In genomic region chr6:93163146-93163545, GRCh38 we compare ENCODE assay signal across 30 cellular contexts.
"Had no signal": no experiment of that assay in that cellular context is flagged by ENCODE, and none has a peak within 500 bp of the region (broad histone marks: within the 10 kb centered on the region; RNA-seq: fewer than 3 reads in every experiment).

No MANE protein-coding gene starts in this region.

- H3K4me1 ChIP-seq: adrenal gland, ascending aorta, breast epithelium, lower lobe of right lung, right lobe of liver, testis had no signal

- FAIRE-seq: colon, endothelial cell of umbilical vein, kidney, TTC549 had no signal

- DNase-seq: activated CD4-positive, CD25-positive, alpha-beta regulatory T cell treated with anti-CD3 and anti-CD28 coated beads, Interleukin-2, amount 50 U/mL, for 72 hours; activated naive CD4-positive, alpha-beta T cell; activated T-cell treated with anti-CD3 and anti-CD28 coated beads, Interleukin-2, amount 50 U/mL, for 24 hours; adrenal gland; dorsolateral prefrontal cortex; effector memory CD8-positive, alpha-beta T cell; foreskin melanocyte; kidney; lower lobe of right lung; naive thymus-derived CD4-positive, alpha-beta T cell; posterior cingulate gyrus; right lobe of liver; stimulated activated CD4-positive, alpha-beta T cell treated with anti-CD3 and anti-CD28 coated beads, Interleukin-15, amount 100 ng/mL, for 24 hours; stimulated activated CD8-positive, alpha-beta memory T cell treated with anti-CD3 and anti-CD28 coated beads, Interleukin-4, amount 100 ng/mL, for 48 hours; stimulated activated naive B cell treated with anti-CD40 and anti-IgM and Interleukin-4, amounts not matched to agents 10 μg/mL and 1 μg/mL and 100 μg/mL, for 72 hours; testis; upper lobe of left lung; WERI-Rb-1 had no signal

- H3K4me3 Mint-ChIP-seq: activated naive CD8-positive, alpha-beta T cell; activated T-cell treated with anti-CD3 and anti-CD28 coated beads, Interleukin-2, amount 50 U/mL, for 24 hours; activated T-helper 17 cell treated with anti-CD3 and anti-CD28 coated beads, Interleukin-2, amount 50 U/mL, for 72 hours; central memory CD8-positive, alpha-beta T cell; effector memory CD8-positive, alpha-beta T cell; naive thymus-derived CD4-positive, alpha-beta T cell; neural crest cell; stimulated activated naive B cell treated with anti-CD40 and anti-IgM and Interleukin-4, amounts not matched to agents 10 μg/mL and 1 μg/mL and 100 μg/mL, for 72 hours; T-helper 2 cell treated with Interferon-gamma antibody and Interleukin-4, amounts not matched to agents 5 μg/mL and 100 μg/mL, for 36 hours had no signal

- H3K9me3 Mint-ChIP-seq: central memory CD8-positive, alpha-beta T cell; effector memory CD8-positive, alpha-beta T cell; stimulated activated naive B cell treated with anti-CD40 and anti-IgM and Interleukin-4, amounts not matched to agents 10 μg/mL and 1 μg/mL and 100 μg/mL, for 72 hours had no signal

- H3K27me3 ChIP-seq: adrenal gland, ascending aorta, breast epithelium, dorsolateral prefrontal cortex, right lobe of liver, testis, upper lobe of left lung had no signal

- H3K4me1 Mint-ChIP-seq: activated T-helper 17 cell treated with anti-CD3 and anti-CD28 coated beads, Interleukin-2, amount 50 U/mL, for 72 hours; central memory CD8-positive, alpha-beta T cell; naive thymus-derived CD4-positive, alpha-beta T cell; neural crest cell; stimulated activated naive B cell treated with anti-CD40 and anti-IgM and Interleukin-4, amounts not matched to agents 10 μg/mL and 1 μg/mL and 100 μg/mL, for 72 hours had no signal

- H3K36me3 ChIP-seq: adrenal gland, ascending aorta, breast epithelium, lower lobe of right lung, right lobe of liver, upper lobe of left lung, WERI-Rb-1 had no signal

- H3K27me3 Mint-ChIP-seq: activated naive CD8-positive, alpha-beta T cell; activated T-cell treated with anti-CD3 and anti-CD28 coated beads, Interleukin-2, amount 50 U/mL, for 24 hours; activated T-helper 17 cell treated with anti-CD3 and anti-CD28 coated beads, Interleukin-2, amount 50 U/mL, for 72 hours; central memory CD8-positive, alpha-beta T cell; effector memory CD8-positive, alpha-beta T cell; naive thymus-derived CD4-positive, alpha-beta T cell; stimulated activated naive B cell treated with anti-CD40 and anti-IgM and Interleukin-4, amounts not matched to agents 10 μg/mL and 1 μg/mL and 100 μg/mL, for 72 hours had no signal

- H3K27ac Mint-ChIP-seq: activated naive CD8-positive, alpha-beta T cell; activated T-cell treated with anti-CD3 and anti-CD28 coated beads, Interleukin-2, amount 50 U/mL, for 24 hours; activated T-helper 17 cell treated with anti-CD3 and anti-CD28 coated beads, Interleukin-2, amount 50 U/mL, for 72 hours; effector memory CD8-positive, alpha-beta T cell; naive thymus-derived CD4-positive, alpha-beta T cell; stimulated activated naive B cell treated with anti-CD40 and anti-IgM and Interleukin-4, amounts not matched to agents 10 μg/mL and 1 μg/mL and 100 μg/mL, for 72 hours; T-helper 2 cell treated with Interferon-gamma antibody and Interleukin-4, amounts not matched to agents 5 μg/mL and 100 μg/mL, for 36 hours had no signal

- H3K4me3 ChIP-seq: adrenal gland, ascending aorta, breast epithelium, dorsolateral prefrontal cortex, lower lobe of right lung, right lobe of liver, smooth muscle cell, testis, upper lobe of left lung had no signal

- ATAC-seq: activated T-helper 17 cell treated with anti-CD3 and anti-CD28 coated beads, Interleukin-2, amount 50 U/mL, for 72 hours; effector memory CD8-positive, alpha-beta T cell; esophagus mucosa; lower lobe of right lung; naive thymus-derived CD4-positive, alpha-beta T cell; right lobe of liver; stimulated activated naive B cell treated with anti-CD40 and anti-IgM and Interleukin-4, amounts not matched to agents 10 μg/mL and 1 μg/mL and 100 μg/mL, for 72 hours had no signal

- H3K36me3 Mint-ChIP-seq: activated naive CD8-positive, alpha-beta T cell; naive thymus-derived CD4-positive, alpha-beta T cell; stimulated activated naive B cell treated with anti-CD40 and anti-IgM and Interleukin-4, amounts not matched to agents 10 μg/mL and 1 μg/mL and 100 μg/mL, for 72 hours had no signal

- H3K9me3 ChIP-seq: adrenal gland, ascending aorta, lower lobe of right lung, right lobe of liver, testis, upper lobe of left lung had no signal

- H3K4me2 ChIP-seq: smooth muscle cell had no signal

- H3K27ac ChIP-seq: adrenal gland, ascending aorta, breast epithelium, dorsolateral prefrontal cortex, lower lobe of right lung, right lobe of liver, testis, upper lobe of left lung, WERI-Rb-1 had no signal
